ENCODE assay signal across 9 cellular contexts in the genomic region with DNA sequence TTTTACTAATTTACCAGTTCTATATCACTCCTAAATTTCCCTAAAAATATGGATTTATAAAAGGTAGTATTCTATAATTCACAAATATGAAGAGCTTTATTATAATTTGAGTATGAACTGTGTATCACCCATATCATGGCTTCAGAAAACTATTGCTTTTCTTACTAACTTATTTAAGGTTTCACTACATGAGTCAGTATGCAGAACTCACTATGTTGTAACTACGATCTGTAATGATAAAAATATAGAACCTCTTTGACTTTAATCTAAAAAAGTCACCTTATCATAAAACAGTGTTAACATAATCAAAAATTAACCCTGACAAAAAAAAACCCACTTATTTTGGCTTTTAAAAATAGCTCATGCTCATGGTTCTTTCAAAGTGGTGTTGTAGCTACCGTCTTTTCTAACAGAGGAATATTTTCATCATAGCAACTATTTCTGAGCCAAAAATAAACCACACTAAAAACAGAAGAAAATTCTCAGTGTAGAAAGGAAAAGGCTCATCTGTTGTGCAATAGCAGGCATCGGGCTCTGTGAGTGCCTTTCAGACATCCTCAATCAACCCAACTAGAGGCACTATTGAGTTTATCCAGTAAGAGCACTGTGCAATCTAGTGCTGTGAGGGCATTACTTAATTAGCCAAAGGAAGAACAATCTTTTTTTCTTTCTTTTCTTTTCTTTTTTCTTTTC. TPM values are rescaled to one million over a fixed set of nuclear protein-coding genes. Genes with fewer than 3 reads are reported as not detected.
DNase-seq lines count a peak whose midpoint lies in the region; ATAC-seq, FAIRE-seq and TF ChIP-seq lines count a peak whose summit lies in the region.
"Had no signal": no experiment of that assay in that cellular context is flagged by ENCODE, and none has a peak within 500 bp of the region (broad histone marks: within the 10 kb centered on the region; RNA-seq: fewer than 3 reads in every experiment).

No MANE protein-coding gene starts in this region.

- TF ChIP-seq CTCF in K562 (IDR thresholded peaks at IDR 0.05 in 2 of 3, conservative IDR thresholded peaks at IDR 0.05 in 1 of 3; ENCODE audit: insufficient read depth in 2 of 3, low read depth in 1 of 3, low read length in 3 of 3) (no peak), vagina (IDR thresholded peaks at IDR 0.05) (no peak)

- no peaks in the 10 kb centered on the region for H3K9me2 ChIP-seq in Karpas-422 (replicated peaks; ENCODE audit: insufficient read depth, low read length)

- CTCF ChIA-PET in K562 (lab: Yijun Ruan, JAX; ENCODE audit: low intra/inter-chr PET ratio) = no interaction called here
- CTCF ChIA-PET in naive thymus-derived CD4-positive, alpha-beta T cell (lab: Charles Lee) = interaction anchor here (1.0 kb wide), 1 partner anchor 29 kb away, joined by 4 read pairs; no protein-coding TSS in a partner anchor

- DNase-seq in DMS 273 (lab: John Stamatoyannopoulos, UW; ENCODE audit: unreplicated experiment) (peak; percentile 37), DMS 273 treated with DMSO at 0.1 percent for 48 hours (lab: John Stamatoyannopoulos, UW) (no peak), Karpas-422 (peak; percentile 44), K562 (ENCODE audit: extremely low read depth in 1 of 4, low spot score in 3 of 4) (peak in 3 of 4 experiments; percentile 13 to 24 (median 14)), substantia nigra (lab: John Stamatoyannopoulos, UW) (no peak), GM19240 (ENCODE audit: insufficient read length, low spot score) (no peak), vagina (ENCODE audit: extremely low spot score in 2 of 2) (no peak)
- DNase-seq in naive thymus-derived CD4-positive, alpha-beta T cell = no peak

- H3K27me3 Mint-ChIP-seq in naive thymus-derived CD4-positive, alpha-beta T cell = peaks cover 6 to 27% (median 16%) of the 10 kb centered on the region in 5 donors

- peaks cover 0 to 3% (median 0%) of the 10 kb centered on the region in 11 donors for H3K9me3 Mint-ChIP-seq in naive thymus-derived CD4-positive, alpha-beta T cell

- no peak overlapping the region for H3K27ac Mint-ChIP-seq in naive thymus-derived CD4-positive, alpha-beta T cell

- TF ChIP-seq POLR2A in K562 (conservative IDR thresholded peaks at IDR 0.05) (no peak), vagina (IDR thresholded peaks at IDR 0.05) (no peak)

- H3K27me3 ChIP-seq in Karpas-422 (ENCODE audit: low read length) (no peaks in the 10 kb centered on the region), K562 (ENCODE audit: control insufficient read depth in 2 of 2, insufficient read depth in 2 of 2, low read length in 2 of 2) (peaks cover 3 to 4% of the 10 kb centered on the region in 2 experiments; a peak in 1 of 5 replicates), vagina (no peaks in the 10 kb centered on the region)
- no peaks in the 10 kb centered on the region for H3K27me3 ChIP-seq in naive thymus-derived CD4-positive, alpha-beta T cell (ENCODE audit: control insufficient read depth in 2 of 2, insufficient read depth in 2 of 2, low read length in 2 of 2)

- FAIRE-seq in K562 (lab: Jason Lieb, UNC) = no peak

- peak overlapping the region in 1 of 10 donors; percentile 17 for H3K4me3 Mint-ChIP-seq in naive thymus-derived CD4-positive, alpha-beta T cell

- H3K79me2 ChIP-seq in Karpas-422 (ENCODE audit: low read length) (no peaks in the 10 kb centered on the region), K562 (ENCODE audit: control insufficient read depth, insufficient read depth, low read length) (no peaks in the 10 kb centered on the region)

- H3K9ac ChIP-seq in Karpas-422 (ENCODE audit: low read length) = no peak overlapping the region
- no peak overlapping the region for H3K9ac ChIP-seq in K562 (ENCODE audit: insufficient read depth in 1 of 2, low read depth in 2 of 2, low read length in 2 of 2)

- POLR2A ChIA-PET in K562 (lab: Yijun Ruan, JAX) = interaction anchor here (0.9 to 2.5 kb wide), 3 partner anchors 102 to 121 kb away, joined by 3 to 6 read pairs (median 3); a partner anchor contains a TSS
- POLR2A ChIA-PET in naive thymus-derived CD4-positive, alpha-beta T cell (lab: Charles Lee) = no interaction called here

- ATAC-seq in K562 = peak; percentile 84
- ATAC-seq in naive thymus-derived CD4-positive, alpha-beta T cell = peak; percentile 78

- H3K9me1 ChIP-seq in K562 (ENCODE audit: control insufficient read depth, insufficient read depth, low read length) = no peaks in the 10 kb centered on the region

- H3K4me2 ChIP-seq in Karpas-422 (ENCODE audit: low read depth, low read length, poor library complexity, severe bottlenecking) (no peak overlapping the region), K562 (ENCODE audit: insufficient read depth, low read length) (no peak overlapping the region)

- 0% methylated on average over 3 of the region's 3 CpGs for WGBS in K562 (ENCODE audit: insufficient coverage, low coverage, missing lambda C conversion rate)

- H3K36me3 ChIP-seq in Karpas-422 (ENCODE audit: insufficient read depth, low read length) (no peaks in the 10 kb centered on the region), K562 (ENCODE audit: control insufficient read depth, insufficient read depth, low read length) (no peaks in the 10 kb centered on the region), vagina (no peaks in the 10 kb centered on the region)
- H3K36me3 ChIP-seq in naive thymus-derived CD4-positive, alpha-beta T cell (ENCODE audit: control insufficient read depth in 2 of 3, insufficient read depth in 3 of 3, low read length in 3 of 3) = no peaks in the 10 kb centered on the region

- intact Hi-C loops in K562 (cut with micrococcal nuclease) = loop anchor here (5.0 kb wide), 1 partner anchor 140 kb away; a partner anchor contains a TSS
- intact Hi-C loops in naive thymus-derived CD4-positive, alpha-beta T cell (cut with micrococcal nuclease) = loop anchor here in 1 of 2 donors (5.0 kb wide), 1 partner anchor 140 kb away; a partner anchor contains a TSS
- intact Hi-C loops in vagina (cut with DNase I) = no loop called here

- H3K4me3 ChIP-seq in Karpas-422 (ENCODE audit: low read length) = no peak overlapping the region
- no peak overlapping the region for H3K4me3 ChIP-seq in K562
- H3K4me3 ChIP-seq in naive thymus-derived CD4-positive, alpha-beta T cell (ENCODE audit: low read length) = no peak overlapping the region
- no peak overlapping the region for H3K4me3 ChIP-seq in vagina

- in situ Hi-C loops in K562 (cut with MboI) = no loop called here

- H3K4me1 Mint-ChIP-seq in naive thymus-derived CD4-positive, alpha-beta T cell = peaks cover 0 to 17% (median 6%) of the 10 kb centered on the region in 7 donors

- H2AFZ ChIP-seq in Karpas-422 (ENCODE audit: low read length) (no peak overlapping the region), K562 (ENCODE audit: low read depth, low read length) (no peak overlapping the region)

- peaks cover 2% of the 10 kb centered on the region; the same call in 1 of the 2 replicates for H3K4me1 ChIP-seq in Karpas-422 (ENCODE audit: low read length)
- peaks cover 0 to 5% of the 10 kb centered on the region in 2 experiments; a peak in 1 of 5 replicates for H3K4me1 ChIP-seq in K562 (replicated peaks in 1 of 2; ENCODE audit: control insufficient read depth in 2 of 2, insufficient read depth in 2 of 2, low read length in 2 of 2)
- no peaks in the 10 kb centered on the region for H3K4me1 ChIP-seq in naive thymus-derived CD4-positive, alpha-beta T cell (ENCODE audit: control insufficient read depth in 2 of 2, insufficient read depth in 2 of 2, low read length in 2 of 2)
- H3K4me1 ChIP-seq in vagina = no peaks in the 10 kb centered on the region

- peaks cover 0 to 23% (median 0%) of the 10 kb centered on the region in 5 donors for H3K36me3 Mint-ChIP-seq in naive thymus-derived CD4-positive, alpha-beta T cell

- H3K27ac ChIP-seq in Karpas-422 (ENCODE audit: low read length) (no peak overlapping the region), K562 (ENCODE audit: extremely low read depth, low read depth, low read length) (no peak overlapping the region), substantia nigra (ENCODE audit: low read depth, low read length, poor library complexity, severe bottlenecking) (no peak overlapping the region), vagina (no peak overlapping the region)
- no peak overlapping the region for H3K27ac ChIP-seq in naive thymus-derived CD4-positive, alpha-beta T cell (ENCODE audit: low read depth, low read length)
- H3K27ac ChIP-seq: 22Rv1 had no signal

- H3K9me3 ChIP-seq in Karpas-422 (ENCODE audit: low read length) = no peaks in the 10 kb centered on the region
- no peaks in the 10 kb centered on the region for H3K9me3 ChIP-seq in K562 (replicated peaks; ENCODE audit: control insufficient read depth, insufficient read depth, low read depth, low read length)
- no peaks in the 10 kb centered on the region for H3K9me3 ChIP-seq in naive thymus-derived CD4-positive, alpha-beta T cell (ENCODE audit: control insufficient read depth in 2 of 3, low read length in 3 of 3)
- H3K9me3 ChIP-seq in vagina = no peaks in the 10 kb centered on the region

- no peaks in the 10 kb centered on the region for H4K20me1 ChIP-seq in Karpas-422 (ENCODE audit: insufficient read depth, low read depth, low read length)
- no peaks in the 10 kb centered on the region for H4K20me1 ChIP-seq in K562 (replicated peaks; ENCODE audit: control insufficient read depth, insufficient read depth, low read length)

- TF ChIP-seq RAD21 in K562 (CRISPR knock-in tag; conservative IDR thresholded peaks at IDR 0.05 in 1 of 2, IDR thresholded peaks at IDR 0.05 in 1 of 2) = peak in 1 of 2 experiments; percentile 10; a peak in 1 of 4 replicates

- TF ChIP-seq EP300 in K562 (IDR thresholded peaks at IDR 0.05; ENCODE audit: low read length) = no peak

- BruUV-seq in K562 (replicated peaks; lab: Mats Ljungman, UMichigan) = no TSS peak

RNA-seq across cellular contexts. Expression of a gene that starts 42.1 kb away (rescaled TPM):
- not detected in 2 replicates for total RNA-seq in Karpas-422 (2014; rRNA removed; shearing (Covaris generic); ENCODE audit: low replicate concordance)
- 0.86 and 2.0 TPM in 2 replicates for total RNA-seq in K562 (2011; cell fraction: chromatin; rRNA removed; ENCODE audit: low replicate concordance)
- total RNA-seq in K562 (2011; cell fraction: nucleolus; rRNA removed) = 0.92 and 1.2 TPM in 2 replicates
- 0.53 and 0.73 TPM in 2 replicates for total RNA-seq in K562 (2011; cell fraction: nucleoplasm; rRNA removed)
- 0.29 and 0.50 TPM in 2 replicates for total RNA-seq in K562 (2014; rRNA removed)
- total RNA-seq in K562 (2014; rRNA removed; fragmentation: Illumina TruSeq; extraction: Trizol) = 0.25 and 0.35 TPM in 2 replicates
- total RNA-seq in K562 (2015; rRNA removed; fragmentation: Illumina TruSeq; extraction: Trizol) = 1.6 TPM in 2 replicates
- 0.98 and 1.3 TPM in 2 replicates for total RNA-seq in K562 (2021)
- 0.32 and 0.99 TPM in 2 replicates for polyA plus RNA-seq in K562 (2011; rRNA removed)
- polyA plus RNA-seq in K562 (2011; cell fraction: cytosol; rRNA removed) = 0.64 and 0.99 TPM in 2 replicates
- polyA plus RNA-seq in K562 (2011; cell fraction: nucleus; rRNA removed) = 2.0 and 3.3 TPM in 2 replicates
- 1.7 and 5.3 TPM in 2 replicates for polyA plus RNA-seq in K562 (2012)
- 0.27 and 0.53 TPM in 2 replicates for polyA plus RNA-seq in K562 (2014; fragmentation: Illumina TruSeq; extraction: Trizol)
- under 1 TPM; 0.01 to 0.03 TPM for polyA plus RNA-seq in K562 (2014; fragmentation: Nextera tagmentation; extraction: Ambion mirVana)
- 0.66 and 1.2 TPM in 2 replicates for polyA plus RNA-seq in K562 (2014; rRNA removed)
- 0.28 and 1.3 TPM in 2 replicates for polyA minus RNA-seq in K562 (2011; rRNA and poly(A)+ RNA removed)
- 0.64 and 1.4 TPM in 2 replicates for polyA minus RNA-seq in K562 (2011; cell fraction: cytosol; rRNA and poly(A)+ RNA removed)
- polyA minus RNA-seq in K562 (2011; cell fraction: nucleus; rRNA and poly(A)+ RNA removed) = 0.67 and 2.2 TPM in 2 replicates
- 100 to 1,000 TPM in 1 of 5 experiments, 10 to 100 TPM in 2, 1 to 10 TPM in 1, under 1 TPM in 1; 0.84 to 150 (median 17.9) TPM for total RNA-seq in naive thymus-derived CD4-positive, alpha-beta T cell
- polyA plus RNA-seq in naive thymus-derived CD4-positive, alpha-beta T cell = under 1 TPM; 0.27 to 0.52 TPM
- 14.0 TPM for total RNA-seq in vagina

RNA-seq across cellular contexts. Expression of a gene that starts 53.1 kb away (rescaled TPM):
- 0.52 TPM in 1 of 2 replicates, not detected in the other for total RNA-seq in Karpas-422 (2014; rRNA removed; shearing (Covaris generic); ENCODE audit: low replicate concordance)
- 3.4 and 12.7 TPM in 2 replicates for total RNA-seq in K562 (2011; cell fraction: chromatin; rRNA removed; ENCODE audit: low replicate concordance)
- 3.7 and 7.0 TPM in 2 replicates for total RNA-seq in K562 (2011; cell fraction: nucleolus; rRNA removed)
- 3.8 and 5.1 TPM in 2 replicates for total RNA-seq in K562 (2011; cell fraction: nucleoplasm; rRNA removed)
- total RNA-seq in K562 (2014; rRNA removed) = 0.14 and 0.41 TPM in 2 replicates
- total RNA-seq in K562 (2014; rRNA removed; fragmentation: Illumina TruSeq; extraction: Trizol) = 0.15 TPM in 1 of 2 replicates, not detected in the other
- total RNA-seq in K562 (2015; rRNA removed; fragmentation: Illumina TruSeq; extraction: Trizol) = 0.58 and 1.1 TPM in 2 replicates
- total RNA-seq in K562 (2021) = 0.35 and 0.51 TPM in 2 replicates
- 0.35 and 0.39 TPM in 2 replicates for polyA plus RNA-seq in K562 (2011; rRNA removed)
- 0.28 and 0.30 TPM in 2 replicates for polyA plus RNA-seq in K562 (2011; cell fraction: cytosol; rRNA removed)
- polyA plus RNA-seq in K562 (2011; cell fraction: nucleus; rRNA removed) = 2.2 and 3.5 TPM in 2 replicates
- polyA plus RNA-seq in K562 (2012) = 0.65 and 2.6 TPM in 2 replicates
- polyA plus RNA-seq in K562 (2014; fragmentation: Illumina TruSeq; extraction: Trizol) = 0.09 and 0.30 TPM in 2 replicates
- polyA plus RNA-seq in K562 (2014; fragmentation: Nextera tagmentation; extraction: Ambion mirVana) = under 1 TPM; 0.03 to 0.04 TPM
- polyA plus RNA-seq in K562 (2014; rRNA removed) = 0.05 and 0.35 TPM in 2 replicates
- 0.95 and 1.2 TPM in 2 replicates for polyA minus RNA-seq in K562 (2011; rRNA and poly(A)+ RNA removed)
- polyA minus RNA-seq in K562 (2011; cell fraction: cytosol; rRNA and poly(A)+ RNA removed) = not detected in 2 replicates
- polyA minus RNA-seq in K562 (2011; cell fraction: nucleus; rRNA and poly(A)+ RNA removed) = 1.9 and 2.4 TPM in 2 replicates
- 100 to 1,000 TPM in 1 of 5 experiments, 10 to 100 TPM in 2, 1 to 10 TPM in 2; 4.0 to 306 (median 40.2) TPM for total RNA-seq in naive thymus-derived CD4-positive, alpha-beta T cell
- under 1 TPM in 1 of 2 donors, not detected in 1; 0.05 TPM for polyA plus RNA-seq in naive thymus-derived CD4-positive, alpha-beta T cell
- total RNA-seq in vagina = 4.4 TPM

Comparison
In these comparisons a context has a peak if more than half of its experiments do, and no peak if none do; other contexts are left out.
1. DNase-seq: peak in DMS 273 (single experiment), Karpas-422 (single experiment) and K562 (3 of 4); none in DMS 273 treated with DMSO at 0.1 percent for 48 hours (single experiment), naive thymus-derived CD4-positive, alpha-beta T cell (0 of 9), substantia nigra (0 of 49), GM19240 (single experiment) and vagina (0 of 2).